In the genomic region with DNA sequence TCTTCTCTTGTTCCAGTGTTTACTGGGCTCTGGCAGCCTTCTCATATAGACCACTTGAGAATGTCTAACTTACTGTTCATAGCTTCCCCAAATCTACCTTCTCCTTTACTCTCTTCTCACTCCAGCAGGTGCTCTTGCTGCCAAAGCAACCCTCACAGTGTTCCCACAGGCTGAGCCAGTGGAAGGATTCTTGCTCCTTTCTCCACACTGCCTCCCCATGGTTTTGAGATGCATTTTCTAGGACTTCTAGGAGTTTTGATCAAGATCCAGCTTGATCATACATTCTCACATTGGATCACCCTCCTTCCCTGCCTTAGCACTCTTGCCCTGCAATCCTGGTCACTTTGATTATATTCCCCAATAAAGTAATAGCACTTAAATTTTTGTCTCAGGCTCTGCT, we compare ENCODE assay signal across 1 cellular context.
TF ChIP-seq lines count a peak whose summit lies in the region.

No MANE protein-coding gene starts in this region.

TF ChIP-seq in GM23338, 12 proteins besides CTCF, POLR2A, EP300 and RAD21:
- TF ChIP-seq, protein P1, sequence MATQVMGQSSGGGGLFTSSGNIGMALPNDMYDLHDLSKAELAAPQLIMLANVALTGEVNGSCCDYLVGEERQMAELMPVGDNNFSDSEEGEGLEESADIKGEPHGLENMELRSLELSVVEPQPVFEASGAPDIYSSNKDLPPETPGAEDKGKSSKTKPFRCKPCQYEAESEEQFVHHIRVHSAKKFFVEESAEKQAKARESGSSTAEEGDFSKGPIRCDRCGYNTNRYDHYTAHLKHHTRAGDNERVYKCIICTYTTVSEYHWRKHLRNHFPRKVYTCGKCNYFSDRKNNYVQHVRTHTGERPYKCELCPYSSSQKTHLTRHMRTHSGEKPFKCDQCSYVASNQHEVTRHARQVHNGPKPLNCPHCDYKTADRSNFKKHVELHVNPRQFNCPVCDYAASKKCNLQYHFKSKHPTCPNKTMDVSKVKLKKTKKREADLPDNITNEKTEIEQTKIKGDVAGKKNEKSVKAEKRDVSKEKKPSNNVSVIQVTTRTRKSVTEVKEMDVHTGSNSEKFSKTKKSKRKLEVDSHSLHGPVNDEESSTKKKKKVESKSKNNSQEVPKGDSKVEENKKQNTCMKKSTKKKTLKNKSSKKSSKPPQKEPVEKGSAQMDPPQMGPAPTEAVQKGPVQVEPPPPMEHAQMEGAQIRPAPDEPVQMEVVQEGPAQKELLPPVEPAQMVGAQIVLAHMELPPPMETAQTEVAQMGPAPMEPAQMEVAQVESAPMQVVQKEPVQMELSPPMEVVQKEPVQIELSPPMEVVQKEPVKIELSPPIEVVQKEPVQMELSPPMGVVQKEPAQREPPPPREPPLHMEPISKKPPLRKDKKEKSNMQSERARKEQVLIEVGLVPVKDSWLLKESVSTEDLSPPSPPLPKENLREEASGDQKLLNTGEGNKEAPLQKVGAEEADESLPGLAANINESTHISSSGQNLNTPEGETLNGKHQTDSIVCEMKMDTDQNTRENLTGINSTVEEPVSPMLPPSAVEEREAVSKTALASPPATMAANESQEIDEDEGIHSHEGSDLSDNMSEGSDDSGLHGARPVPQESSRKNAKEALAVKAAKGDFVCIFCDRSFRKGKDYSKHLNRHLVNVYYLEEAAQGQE (IDR thresholded peaks at IDR 0.05; ENCODE audit: unreplicated experiment): no peak
- no peak for TF ChIP-seq ZNF462 (CRISPR knock-in tag; IDR thresholded peaks at IDR 0.05)
- TF ChIP-seq EZH2 (IDR thresholded peaks at IDR 0.05; ENCODE audit: low read depth, unreplicated experiment): no peak
- TF ChIP-seq CREB1 (CRISPR knock-in tag; IDR thresholded peaks at IDR 0.05; ENCODE audit: low read depth): no peak
- no peak for TF ChIP-seq EZH2phosphoT487 (IDR thresholded peaks at IDR 0.05; ENCODE audit: unreplicated experiment)
- no peak for TF ChIP-seq JUNB (IDR thresholded peaks at IDR 0.05; ENCODE audit: unreplicated experiment)
